Comparison of ENCODE assay signal across 1 cellular context in genomic region chr12:47222592-47222959, GRCh38.
TF ChIP-seq lines count a peak whose summit lies in the region.

No MANE protein-coding gene starts in this region.

TF ChIP-seq in K562, 482 proteins besides CTCF, POLR2A, EP300 and RAD21 (continued from another document):
- no peak for TF ChIP-seq CEBPG (CRISPR knock-in tag; IDR thresholded peaks at IDR 0.05)
- peak; percentile 13 to 59; a peak in 3 of 4 replicates for TF ChIP-seq CEBPG (tag; conservative IDR thresholded peaks at IDR 0.05 in 1 of 2, IDR thresholded peaks at IDR 0.05 in 1 of 2)
- no peak for TF ChIP-seq HEY1 (CRISPR knock-in tag; IDR thresholded peaks at IDR 0.05; ENCODE audit: borderline replicate concordance)
- TF ChIP-seq ZNF589 (CRISPR knock-in tag; IDR thresholded peaks at IDR 0.05; ENCODE audit: low read depth) = no peak
- TF ChIP-seq FUS (optimal IDR thresholded peaks at IDR 0.05; ENCODE audit: low read depth, low read length) = no peak
- TF ChIP-seq CBX5 (IDR thresholded peaks at IDR 0.05; ENCODE audit: borderline replicate concordance, low read depth) = no peak
- TF ChIP-seq SP1 (CRISPR knock-in tag; IDR thresholded peaks at IDR 0.05) = no peak
- no peak for TF ChIP-seq MYC (IDR thresholded peaks at IDR 0.05; ENCODE audit: low read depth, low read length)
- no peak for TF ChIP-seq MYC (CRISPR knock-in tag; IDR thresholded peaks at IDR 0.05; ENCODE audit: borderline replicate concordance, low read depth)
- TF ChIP-seq CBFA2T2 (conservative IDR thresholded peaks at IDR 0.05) = no peak
- no peak for TF ChIP-seq ZSCAN32 (CRISPR knock-in tag; IDR thresholded peaks at IDR 0.05)
- no peak for TF ChIP-seq MAFF (IDR thresholded peaks at IDR 0.05; ENCODE audit: low read length)
- TF ChIP-seq CREB3 (tag; conservative IDR thresholded peaks at IDR 0.05; ENCODE audit: low read depth) = 0 out of 2 replicates have a peak, but pooled peaks have one; percentile 15
- no peak; the same call in 1 of the 2 replicates for TF ChIP-seq ZNF644 (tag; IDR thresholded peaks at IDR 0.05; ENCODE audit: low read depth)
- no peak for TF ChIP-seq EP400 (IDR thresholded peaks at IDR 0.05)
- no peak for TF ChIP-seq HIVEP1 (CRISPR knock-in tag; IDR thresholded peaks at IDR 0.05)
- TF ChIP-seq POLR2AphosphoS2 (IDR thresholded peaks at IDR 0.05; ENCODE audit: low read length) = no peak
- no peak for TF ChIP-seq ZBTB1 (CRISPR knock-in tag; IDR thresholded peaks at IDR 0.05; ENCODE audit: borderline replicate concordance, low read depth)
- TF ChIP-seq CREM (IDR thresholded peaks at IDR 0.05; ENCODE audit: low read depth) = no peak
- peak; percentile 35; the same call in 1 of the 2 replicates for TF ChIP-seq THRA (IDR thresholded peaks at IDR 0.05)
- no peak for TF ChIP-seq ZNF740 (CRISPR knock-in tag; IDR thresholded peaks at IDR 0.05)
- 0 out of 4 replicates have a peak, but pooled peaks of 1 of the 2 experiments have one; percentile 17 for TF ChIP-seq ZNF740 (tag; IDR thresholded peaks at IDR 0.05)
- no peak for TF ChIP-seq NCOR1 (IDR thresholded peaks at IDR 0.05)
- TF ChIP-seq CEBPB (tag; IDR thresholded peaks at IDR 0.05) = peak; percentile 58
